ENCODE assay signal across 8 cellular contexts in the genomic region with DNA sequence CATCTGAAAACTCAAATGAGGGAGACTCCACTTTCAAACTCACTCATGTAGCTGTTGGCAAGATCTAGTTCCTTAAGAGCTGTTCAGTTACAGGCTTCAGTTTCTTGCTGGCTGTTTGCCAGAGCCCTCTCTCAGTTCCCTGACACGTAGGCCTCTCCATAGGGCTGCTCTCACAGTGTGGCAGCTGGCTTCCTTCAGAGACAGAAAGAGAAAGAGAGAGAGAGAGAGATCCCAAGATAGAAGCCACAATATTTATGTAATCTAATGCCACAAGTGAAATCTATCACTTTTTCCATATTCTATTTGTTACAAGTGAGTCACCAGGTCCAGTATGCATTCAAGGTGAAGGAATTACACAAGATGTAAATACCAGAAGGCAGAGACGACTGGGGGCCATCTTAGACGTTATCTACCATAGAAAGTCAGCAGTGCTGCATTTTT.
DNase-seq lines count a peak whose midpoint lies in the region; ATAC-seq and TF ChIP-seq lines count a peak whose summit lies in the region.

No MANE protein-coding gene starts in this region.

- no peaks in the 10 kb centered on the region for H3K9me3 ChIP-seq in RWPE2 (ENCODE audit: severe bottlenecking)

- DNase-seq in Ammon's horn (ENCODE audit: low spot score) = peak; percentile 49
- DNase-seq in RWPE2 (ENCODE audit: low spot score) = no peak
- peak; percentile 58 for DNase-seq in pons (ENCODE audit: low spot score)
- DNase-seq in coronary artery (ENCODE audit: low spot score) = no peak
- DNase-seq in GOT3 (lab: John Stamatoyannopoulos, UW) = no peak

- H3K36me3 ChIP-seq in RWPE2 (ENCODE audit: low read depth) = no peaks in the 10 kb centered on the region

- no peaks in the 10 kb centered on the region for H3K4me1 ChIP-seq in RWPE2 (ENCODE audit: insufficient read depth, poor library complexity, severe bottlenecking)

- H3K27me3 ChIP-seq in RWPE2 (ENCODE audit: insufficient read depth, poor library complexity, severe bottlenecking) = peaks cover 19% of the 10 kb centered on the region

- ATAC-seq in GM19035 (IDR thresholded peaks at IDR 0.05; ENCODE audit: unreplicated experiment) (peak; percentile 91), HG03095 (IDR thresholded peaks at IDR 0.05; ENCODE audit: unreplicated experiment) (peak; percentile 89), RWPE2 (ENCODE audit: low read depth) (peak; percentile 58), SK-N-SH treated with all-trans-retinoic acid at 6 μM for 48 hours (no peak)

- no peak overlapping the region for H3K27ac ChIP-seq in RWPE2 (ENCODE audit: poor library complexity, severe bottlenecking)
- H3K27ac ChIP-seq in coronary artery = no peak overlapping the region

- H3K4me3 ChIP-seq in RWPE2 (ENCODE audit: severe bottlenecking) (no peak overlapping the region), coronary artery (no peak overlapping the region)

- TF ChIP-seq CTCF in RWPE2 (IDR thresholded peaks at IDR 0.05; ENCODE audit: poor library complexity, severe bottlenecking) (no peak), coronary artery (IDR thresholded peaks at IDR 0.05) (no peak)

TF ChIP-seq in SK-N-SH treated with all-trans-retinoic acid at 6 μM for 48 hours, 23 proteins besides CTCF, POLR2A, EP300 and RAD21:
- TF ChIP-seq ZNF8 (CRISPR knock-in tag; IDR thresholded peaks at IDR 0.05) (no peak), PPARA (CRISPR knock-in tag; IDR thresholded peaks at IDR 0.05; ENCODE audit: borderline replicate concordance) (no peak), ZC3H10 (CRISPR knock-in tag; IDR thresholded peaks at IDR 0.05) (no peak), ESRRG (CRISPR knock-in tag; IDR thresholded peaks at IDR 0.05) (no peak), ZNF70 (CRISPR knock-in tag; IDR thresholded peaks at IDR 0.05) (no peak), BACH2 (CRISPR knock-in tag; IDR thresholded peaks at IDR 0.05; ENCODE audit: borderline replicate concordance) (no peak), TOX (CRISPR knock-in tag; IDR thresholded peaks at IDR 0.05; ENCODE audit: borderline replicate concordance) (no peak), ZFP3 (CRISPR knock-in tag; IDR thresholded peaks at IDR 0.05) (no peak), ARNTL (CRISPR knock-in tag; IDR thresholded peaks at IDR 0.05; ENCODE audit: borderline replicate concordance, low read depth) (no peak), ISL1 (CRISPR knock-in tag; IDR thresholded peaks at IDR 0.05) (no peak), CSDC2 (CRISPR knock-in tag; IDR thresholded peaks at IDR 0.05) (no peak), TCF4 (CRISPR knock-in tag; IDR thresholded peaks at IDR 0.05; ENCODE audit: borderline replicate concordance) (no peak)
- TF ChIP-seq, protein P1, sequence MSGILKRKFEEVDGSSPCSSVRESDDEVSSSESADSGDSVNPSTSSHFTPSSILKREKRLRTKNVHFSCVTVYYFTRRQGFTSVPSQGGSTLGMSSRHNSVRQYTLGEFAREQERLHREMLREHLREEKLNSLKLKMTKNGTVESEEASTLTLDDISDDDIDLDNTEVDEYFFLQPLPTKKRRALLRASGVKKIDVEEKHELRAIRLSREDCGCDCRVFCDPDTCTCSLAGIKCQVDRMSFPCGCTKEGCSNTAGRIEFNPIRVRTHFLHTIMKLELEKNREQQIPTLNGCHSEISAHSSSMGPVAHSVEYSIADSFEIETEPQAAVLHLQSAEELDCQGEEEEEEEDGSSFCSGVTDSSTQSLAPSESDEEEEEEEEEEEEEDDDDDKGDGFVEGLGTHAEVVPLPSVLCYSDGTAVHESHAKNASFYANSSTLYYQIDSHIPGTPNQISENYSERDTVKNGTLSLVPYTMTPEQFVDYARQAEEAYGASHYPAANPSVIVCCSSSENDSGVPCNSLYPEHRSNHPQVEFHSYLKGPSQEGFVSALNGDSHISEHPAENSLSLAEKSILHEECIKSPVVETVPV (CRISPR knock-in tag; IDR thresholded peaks at IDR 0.05) = no peak
- TF ChIP-seq, protein P2, sequence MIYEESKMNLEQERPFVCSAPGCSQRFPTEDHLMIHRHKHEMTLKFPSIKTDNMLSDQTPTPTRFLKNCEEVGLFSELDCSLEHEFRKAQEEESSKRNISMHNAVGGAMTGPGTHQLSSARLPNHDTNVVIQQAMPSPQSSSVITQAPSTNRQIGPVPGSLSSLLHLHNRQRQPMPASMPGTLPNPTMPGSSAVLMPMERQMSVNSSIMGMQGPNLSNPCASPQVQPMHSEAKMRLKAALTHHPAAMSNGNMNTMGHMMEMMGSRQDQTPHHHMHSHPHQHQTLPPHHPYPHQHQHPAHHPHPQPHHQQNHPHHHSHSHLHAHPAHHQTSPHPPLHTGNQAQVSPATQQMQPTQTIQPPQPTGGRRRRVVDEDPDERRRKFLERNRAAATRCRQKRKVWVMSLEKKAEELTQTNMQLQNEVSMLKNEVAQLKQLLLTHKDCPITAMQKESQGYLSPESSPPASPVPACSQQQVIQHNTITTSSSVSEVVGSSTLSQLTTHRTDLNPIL (CRISPR knock-in tag; IDR thresholded peaks at IDR 0.05; ENCODE audit: low read depth) = no peak
- TF ChIP-seq, protein P3, sequence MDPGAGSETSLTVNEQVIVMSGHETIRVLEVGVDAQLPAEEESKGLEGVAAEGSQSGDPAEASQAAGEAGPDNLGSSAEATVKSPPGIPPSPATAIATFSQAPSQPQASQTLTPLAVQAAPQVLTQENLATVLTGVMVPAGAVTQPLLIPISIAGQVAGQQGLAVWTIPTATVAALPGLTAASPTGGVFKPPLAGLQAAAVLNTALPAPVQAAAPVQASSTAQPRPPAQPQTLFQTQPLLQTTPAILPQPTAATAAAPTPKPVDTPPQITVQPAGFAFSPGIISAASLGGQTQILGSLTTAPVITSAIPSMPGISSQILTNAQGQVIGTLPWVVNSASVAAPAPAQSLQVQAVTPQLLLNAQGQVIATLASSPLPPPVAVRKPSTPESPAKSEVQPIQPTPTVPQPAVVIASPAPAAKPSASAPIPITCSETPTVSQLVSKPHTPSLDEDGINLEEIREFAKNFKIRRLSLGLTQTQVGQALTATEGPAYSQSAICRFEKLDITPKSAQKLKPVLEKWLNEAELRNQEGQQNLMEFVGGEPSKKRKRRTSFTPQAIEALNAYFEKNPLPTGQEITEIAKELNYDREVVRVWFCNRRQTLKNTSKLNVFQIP (CRISPR knock-in tag; IDR thresholded peaks at IDR 0.05; ENCODE audit: borderline replicate concordance, low read depth) = no peak
- TF ChIP-seq, protein P4, sequence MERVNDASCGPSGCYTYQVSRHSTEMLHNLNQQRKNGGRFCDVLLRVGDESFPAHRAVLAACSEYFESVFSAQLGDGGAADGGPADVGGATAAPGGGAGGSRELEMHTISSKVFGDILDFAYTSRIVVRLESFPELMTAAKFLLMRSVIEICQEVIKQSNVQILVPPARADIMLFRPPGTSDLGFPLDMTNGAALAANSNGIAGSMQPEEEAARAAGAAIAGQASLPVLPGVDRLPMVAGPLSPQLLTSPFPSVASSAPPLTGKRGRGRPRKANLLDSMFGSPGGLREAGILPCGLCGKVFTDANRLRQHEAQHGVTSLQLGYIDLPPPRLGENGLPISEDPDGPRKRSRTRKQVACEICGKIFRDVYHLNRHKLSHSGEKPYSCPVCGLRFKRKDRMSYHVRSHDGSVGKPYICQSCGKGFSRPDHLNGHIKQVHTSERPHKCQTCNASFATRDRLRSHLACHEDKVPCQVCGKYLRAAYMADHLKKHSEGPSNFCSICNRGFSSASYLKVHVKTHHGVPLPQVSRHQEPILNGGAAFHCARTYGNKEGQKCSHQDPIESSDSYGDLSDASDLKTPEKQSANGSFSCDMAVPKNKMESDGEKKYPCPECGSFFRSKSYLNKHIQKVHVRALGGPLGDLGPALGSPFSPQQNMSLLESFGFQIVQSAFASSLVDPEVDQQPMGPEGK (CRISPR knock-in tag; IDR thresholded peaks at IDR 0.05; ENCODE audit: borderline replicate concordance) = no peak

Comparison
In these comparisons a context has a peak if more than half of its experiments do, and no peak if none do; other contexts are left out.
1. DNase-seq: peak in Ammon's horn (single experiment) and pons (single experiment); none in RWPE2 (single experiment), coronary artery (single experiment) and GOT3 (single experiment).